ENCODE assay signal across 17 cellular contexts in the genomic region with DNA sequence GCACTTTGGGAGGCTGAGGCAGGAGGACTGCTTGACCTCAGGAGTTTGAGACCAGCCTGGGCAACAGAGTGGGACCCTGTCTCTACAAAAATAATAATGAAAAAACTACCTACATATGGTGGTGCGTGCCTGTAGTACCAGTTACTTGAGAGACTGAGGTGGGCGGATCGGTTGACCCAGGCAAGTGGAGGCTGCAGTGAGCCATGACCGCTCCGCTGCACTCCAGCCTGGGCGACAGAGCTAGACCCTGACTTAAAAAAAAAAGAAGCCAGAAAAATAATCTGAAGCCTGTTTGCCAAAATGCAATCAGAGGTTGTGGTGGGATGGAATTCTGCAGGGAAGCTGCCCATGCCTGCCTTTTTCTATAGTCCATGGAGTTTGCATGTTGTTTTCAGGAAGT. TPM values are rescaled to one million over a fixed set of nuclear protein-coding genes. Genes with fewer than 3 reads are reported as not detected.
DNase-seq lines count a peak whose midpoint lies in the region; ATAC-seq, FAIRE-seq and TF ChIP-seq lines count a peak whose summit lies in the region.
"Had no signal": no experiment of that assay in that cellular context is flagged by ENCODE, and none has a peak within 500 bp of the region (broad histone marks: within the 10 kb centered on the region; RNA-seq: fewer than 3 reads in every experiment).

No MANE protein-coding gene starts in this region.

- H3K36me3 ChIP-seq in OCI-LY3 (replicated peaks; ENCODE audit: low read depth, low read length) (no peaks in the 10 kb centered on the region), lower lobe of right lung (no peaks in the 10 kb centered on the region), thyroid gland (no peaks in the 10 kb centered on the region)
- H3K36me3 ChIP-seq: colonic mucosa, left lung, vagina, WERI-Rb-1 had no signal

- ATAC-seq in Right ventricle myocardium inferior (no peak), Right ventricle myocardium superior (ENCODE audit: poor library complexity) (no peak), lower lobe of right lung (no peak), HG03354 (IDR thresholded peaks at IDR 0.05; ENCODE audit: poor library complexity, severe bottlenecking, unreplicated experiment) (no peak)

- H2AFZ ChIP-seq in OCI-LY3 (ENCODE audit: low read depth, low read length) = no peak overlapping the region

- no peak for FAIRE-seq in frontal cortex (lab: Jason Lieb, UNC)
- FAIRE-seq: A204.1, endometrium had no signal

- H3K4me2 ChIP-seq in OCI-LY3 (ENCODE audit: low read length) = peak overlapping the region; percentile 78

- H3K27me3 ChIP-seq in OCI-LY3 (ENCODE audit: low read depth, low read length) (peaks cover 8% of the 10 kb centered on the region), lower lobe of right lung (ENCODE audit: low read depth) (no peaks in the 10 kb centered on the region), thyroid gland (no peaks in the 10 kb centered on the region)
- H3K27me3 ChIP-seq: colonic mucosa, vagina had no signal

- H3K9me3 ChIP-seq in OCI-LY3 (ENCODE audit: insufficient read depth, low read length) (no peaks in the 10 kb centered on the region), lower lobe of right lung (no peaks in the 10 kb centered on the region), thyroid gland (no peaks in the 10 kb centered on the region)
- H3K9me3 ChIP-seq: colonic mucosa, left lung, vagina had no signal

- H3K9ac ChIP-seq in OCI-LY3 (ENCODE audit: low read length) = no peak overlapping the region

- H3K4me3 ChIP-seq in OCI-LY3 (ENCODE audit: low read length) = peak overlapping the region; percentile 73
- H3K4me3 ChIP-seq in lower lobe of right lung = peak overlapping the region; percentile 35
- no peak overlapping the region for H3K4me3 ChIP-seq in thyroid gland (replicated peaks in 1 of 3)

- no peaks in the 10 kb centered on the region for H3K79me2 ChIP-seq in OCI-LY3 (ENCODE audit: low read length)

- TF ChIP-seq CTCF in OCI-LY3 (IDR thresholded peaks at IDR 0.05; ENCODE audit: low read depth, low read length) = no peak
- TF ChIP-seq CTCF in lower lobe of right lung (IDR thresholded peaks at IDR 0.05) = no peak
- no peak for TF ChIP-seq CTCF in thyroid gland (IDR thresholded peaks at IDR 0.05)

- no peak for TF ChIP-seq POLR2A in thyroid gland (IDR thresholded peaks at IDR 0.05)

- H3K27ac ChIP-seq in OCI-LY3 (ENCODE audit: low read length) (no peak overlapping the region), lower lobe of right lung (no peak overlapping the region), thyroid gland (no peak overlapping the region)
- H3K27ac ChIP-seq: colonic mucosa, HL-60, left lung had no signal

- intact Hi-C loops in Right ventricle myocardium inferior (cut with DNase I) = loop anchor here (5.0 kb wide), 1 partner anchor 47 kb away; no protein-coding TSS in a partner anchor
- intact Hi-C loops in Right ventricle myocardium superior (cut with DNase I) = loop anchor here (10.0 kb wide), 2 partner anchors 55 to 145 kb away; no protein-coding TSS in a partner anchor
- intact Hi-C loops in lower lobe of right lung (cut with DNase I) = no loop called here
- intact Hi-C loops in thyroid gland (cut with DNase I) = loop anchor here (5.0 kb wide), 2 partner anchors 137 to 442 kb away; no protein-coding TSS in a partner anchor

- 47 to 57% methylated on average over 6 of the region's 6 CpGs for WGBS in thyroid gland, 2 donors

- DNase-seq in Right ventricle myocardium inferior (ENCODE audit: missing footprints) (peak; percentile 30), Right ventricle myocardium superior (no peak), lower lobe of right lung (no peak), thyroid gland (peak; percentile 57 to 63), frontal cortex (ENCODE audit: low spot score in 2 of 2) (no peak), NCI-H524 treated with DMSO at 0.1 percent for 48 hours (lab: John Stamatoyannopoulos, UW) (no peak)

- no peaks in the 10 kb centered on the region for H4K20me1 ChIP-seq in OCI-LY3 (ENCODE audit: insufficient read depth, low read length)

- H3K4me1 ChIP-seq in OCI-LY3 (ENCODE audit: low read length) = peaks cover 29% of the 10 kb centered on the region
- peaks cover 21% of the 10 kb centered on the region for H3K4me1 ChIP-seq in lower lobe of right lung
- H3K4me1 ChIP-seq in thyroid gland = peaks cover 0 to 18% of the 10 kb centered on the region in 2 donors

RNA-seq across cellular contexts. Expression of a gene that starts 50.4 kb away (rescaled TPM):
- 27.9 TPM for total RNA-seq in Right ventricle myocardium inferior
- 31.3 TPM for total RNA-seq in Right ventricle myocardium superior
- 14.0 TPM for total RNA-seq in lower lobe of right lung
- total RNA-seq in thyroid gland = 10 to 100 TPM in 2 of 4 donors, 1 to 10 TPM in 2; 5.5 to 18.4 (median 7.9) TPM
- 2.4 TPM for total RNA-seq in frontal cortex
- total RNA-seq: SK-MEL-5; T-helper 2 cell treated with Interferon-gamma antibody and Interleukin-4, amounts not matched to agents 100 ng/mL and 5 ng/mL, for 36 hours had no signal

Comparison
In these comparisons a context has a peak if more than half of its experiments do, and no peak if none do; other contexts are left out.
1. DNase-seq: peak in Right ventricle myocardium inferior (single experiment) and thyroid gland (2 of 2); none in Right ventricle myocardium superior (single experiment), lower lobe of right lung (single experiment), frontal cortex (0 of 2) and NCI-H524 treated with DMSO at 0.1 percent for 48 hours (single experiment).
2. H3K4me3 ChIP-seq: peak in OCI-LY3 (single experiment) and lower lobe of right lung (single experiment); none in thyroid gland (0 of 3).